In genomic region chr12:109863961-109864712, GRCh38 we compare ENCODE assay signal across 9 cellular contexts. TPM values are rescaled to one million over a fixed set of nuclear protein-coding genes. Genes with fewer than 3 reads are reported as not detected.
DNase-seq lines count a peak whose midpoint lies in the region; ATAC-seq and TF ChIP-seq lines count a peak whose summit lies in the region.
"Had no signal": no experiment of that assay in that cellular context is flagged by ENCODE, and none has a peak within 500 bp of the region (broad histone marks: within the 10 kb centered on the region; RNA-seq: fewer than 3 reads in every experiment).

No MANE protein-coding gene starts in this region.

- no peak for TF ChIP-seq CTCF in gastroesophageal sphincter (IDR thresholded peaks at IDR 0.05)
- TF ChIP-seq CTCF in prostate gland (IDR thresholded peaks at IDR 0.05), result no peak

- H3K27me3 ChIP-seq in SJSA1 (replicated peaks), result no peaks in the 10 kb centered on the region
- no peaks in the 10 kb centered on the region for H3K27me3 ChIP-seq in gastroesophageal sphincter
- no peaks in the 10 kb centered on the region for H3K27me3 ChIP-seq in prostate gland (replicated peaks; ENCODE audit: insufficient read depth)

- DNase-seq in ELR (ENCODE audit: low read depth) (peak; percentile 20), SJSA1 (ENCODE audit: low read depth in 1 of 2, low spot score in 2 of 2) (peak in 1 of 2 experiments; percentile 17), prostate gland (ENCODE audit: low spot score) (peak; percentile 85), posterior vena cava (ENCODE audit: low spot score) (no peak)
- DNase-seq: T-helper 9 cell had no signal

- no peak for TF ChIP-seq EP300 in gastroesophageal sphincter (IDR thresholded peaks at IDR 0.05)

- H3K27ac ChIP-seq in SJSA1 (0 out of 2 replicates have a peak overlapping the region, but pooled peaks have one; percentile 18), gastroesophageal sphincter (peak overlapping the region in 2 of 4 donors; percentile 10 to 37), prostate gland (peak overlapping the region; percentile 59 to 77)

- peaks cover 11% of the 10 kb centered on the region for H3K36me3 ChIP-seq in SJSA1
- H3K36me3 ChIP-seq in gastroesophageal sphincter, result peaks cover 0 to 16% of the 10 kb centered on the region in 2 donors
- H3K36me3 ChIP-seq in prostate gland, result no peaks in the 10 kb centered on the region

- intact Hi-C loops in prostate gland (cut with DNase I), result no loop called here
- intact Hi-C loops in posterior vena cava (cut with DNase I), result no loop called here

- H3K4me3 ChIP-seq in SJSA1 (no peak overlapping the region), gastroesophageal sphincter (no peak overlapping the region), prostate gland (no peak overlapping the region)

- ATAC-seq in gastroesophageal sphincter (peak; percentile 36), GM18519 (IDR thresholded peaks at IDR 0.05; ENCODE audit: low FRiP score, unreplicated experiment) (no peak), HG03439 (IDR thresholded peaks at IDR 0.05; ENCODE audit: unreplicated experiment) (no peak), HG03442 (IDR thresholded peaks at IDR 0.05; ENCODE audit: unreplicated experiment) (no peak)

- peaks cover 22% of the 10 kb centered on the region for H3K4me1 ChIP-seq in SJSA1 (replicated peaks)
- H3K4me1 ChIP-seq in gastroesophageal sphincter, result peaks cover 0 to 21% (median 8%) of the 10 kb centered on the region in 3 donors
- H3K4me1 ChIP-seq in prostate gland (replicated peaks), result peaks cover 12% of the 10 kb centered on the region

- H3K9me3 ChIP-seq in SJSA1 (replicated peaks) (no peaks in the 10 kb centered on the region), gastroesophageal sphincter (no peaks in the 10 kb centered on the region), prostate gland (no peaks in the 10 kb centered on the region)

- 62% methylated on average over 5 of the region's 7 CpGs; no CpG with 5 or more reads in 1 of the 2 donors for WGBS in gastroesophageal sphincter (ENCODE audit: low coverage in 1 of 2), 2 donors
- WGBS in prostate gland, result 63% methylated on average over 7 of the region's 7 CpGs

- no peak for TF ChIP-seq POLR2A in gastroesophageal sphincter (IDR thresholded peaks at IDR 0.05)
- no peak for TF ChIP-seq POLR2A in prostate gland (IDR thresholded peaks at IDR 0.05)

RNA-seq across cellular contexts. Expression of gene GLTP, which starts 16.2 kb away (rescaled TPM):
- total RNA-seq in SJSA1 (2014; rRNA removed; shearing (Covaris generic)), result 30.5 and 55.2 TPM in 2 replicates
- total RNA-seq in gastroesophageal sphincter (10 to 100 TPM; 35.2 to 70.3 (median 51.8) TPM), prostate gland (10 to 100 TPM; 67.2 to 87.1 TPM), posterior vena cava (10 to 100 TPM; 34.9 to 36.4 TPM)

RNA-seq across cellular contexts. Expression of gene TRPV4, which starts 30.9 kb away (rescaled TPM):
- 0.16 TPM in 1 of 2 replicates, not detected in the other for total RNA-seq in SJSA1 (2014; rRNA removed; shearing (Covaris generic))
- total RNA-seq in gastroesophageal sphincter (under 1 TPM in 3 of 4 donors, not detected in 1; 0.13 to 0.82 (median 0.19) TPM), prostate gland (1 to 10 TPM; 4.6 to 8.0 TPM), posterior vena cava (1 to 10 TPM; 1.1 to 2.0 TPM)

RNA-seq across cellular contexts. Expression of gene TCHP, which starts 35.9 kb away (rescaled TPM):
- 28.6 and 43.9 TPM in 2 replicates for total RNA-seq in SJSA1 (2014; rRNA removed; shearing (Covaris generic))
- total RNA-seq in gastroesophageal sphincter (10 to 100 TPM; 12.4 to 29.4 (median 17.6) TPM), prostate gland (10 to 100 TPM; 18.9 to 26.3 TPM), posterior vena cava (10 to 100 TPM in 1 of 2 donors, 1 to 10 TPM in 1; 9.3 to 13.8 TPM)
